1 cellular context compared by ENCODE assay signal in genomic region chr20:54068495-54068894, GRCh38.
TF ChIP-seq lines count a peak whose summit lies in the region.

No MANE protein-coding gene starts in this region.

TF ChIP-seq in HCT116, 20 proteins besides CTCF, POLR2A, EP300 and RAD21 (continued from another document):
- TF ChIP-seq REST (IDR thresholded peaks at IDR 0.05; ENCODE audit: low read depth) (no peak), SRF (IDR thresholded peaks at IDR 0.05; ENCODE audit: low read depth) (no peak), EZH2phosphoT487 (IDR thresholded peaks at IDR 0.05; ENCODE audit: borderline replicate concordance) (no peak), TCF7L2 (IDR thresholded peaks at IDR 0.05; ENCODE audit: borderline replicate concordance, extremely low read depth, insufficient read depth, insufficient read length) (no peak), ATF3 (IDR thresholded peaks at IDR 0.05) (no peak), ZNF274 (IDR thresholded peaks at IDR 0.05; ENCODE audit: low read depth, low read length) (no peak), JUND (IDR thresholded peaks at IDR 0.05) (no peak), YY1 (IDR thresholded peaks at IDR 0.05; ENCODE audit: extremely low read depth, insufficient replicate concordance, low read depth, low read length) (no peak), EZH2 (IDR thresholded peaks at IDR 0.05) (no peak)
